In the genomic region with DNA sequence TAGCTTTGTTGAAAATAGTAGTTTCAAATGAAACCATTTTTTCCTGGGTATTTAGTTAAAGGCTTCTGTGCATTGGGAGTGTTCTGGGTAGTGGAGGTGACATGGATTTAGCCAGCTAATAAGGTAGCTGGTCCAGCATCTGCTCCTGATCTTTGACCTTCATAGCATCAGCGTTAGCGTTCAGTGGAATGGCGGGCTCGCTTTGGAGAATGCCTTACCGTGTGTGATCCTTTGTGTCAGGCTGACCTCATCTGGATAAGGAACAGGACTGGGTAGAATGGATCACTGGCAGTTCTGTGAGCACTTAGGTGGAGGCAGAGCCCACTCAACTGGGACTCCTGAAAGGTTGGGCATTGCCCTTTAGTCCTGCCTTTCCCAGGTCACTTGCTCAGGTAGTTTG, we compare ENCODE assay signal across 22 cellular contexts. TPM values are rescaled to one million over a fixed set of nuclear protein-coding genes. Genes with fewer than 3 reads are reported as not detected.
"Had no signal": no experiment of that assay in that cellular context is flagged by ENCODE, and none has a peak within 500 bp of the region (broad histone marks: within the 10 kb centered on the region; RNA-seq: fewer than 3 reads in every experiment).

No MANE protein-coding gene starts in this region.

- H3K27me3 Mint-ChIP-seq: activated B cell treated with CpG ODN at 0.5 μM for 24 hours; activated CD4-positive, alpha-beta T cell treated with anti-CD3 and anti-CD28 coated beads for 36 hours; activated naive CD8-positive, alpha-beta T cell; memory B cell; progenitor cell of endocrine pancreas; stimulated activated naive CD8-positive, alpha-beta T cell treated with anti-CD3 and anti-CD28 coated beads, Interleukin-15, amount 100 ng/mL, for 72 hours had no signal

- H3K27me3 ChIP-seq: adrenal gland, ascending aorta, esophagus squamous epithelium, heart left ventricle, tibial artery had no signal

- H3K4me3 ChIP-seq: adrenal gland, ascending aorta, esophagus squamous epithelium, heart left ventricle, tibial artery had no signal

- H3K9me3 Mint-ChIP-seq: activated B cell treated with CpG ODN at 0.5 μM for 24 hours; activated T-helper 1 cell treated with anti-CD3 and anti-CD28 coated beads, Interleukin-12 subunit alpha, Interleukin-12 subunit beta, Interleukin-2, Interleukin-4 antibody, amounts not matched to agents 30 ng/mL and 10 ng/mL and 1 ng/mL, durations not matched to agents 14 hours and 24 hours and 36 hours; memory B cell; stimulated activated naive CD8-positive, alpha-beta T cell treated with anti-CD3 and anti-CD28 coated beads, Interleukin-15, amount 100 ng/mL, for 72 hours had no signal

- DNase-seq: activated B cell treated with CpG ODN at 0.5 μM for 24 hours; activated CD4-positive, alpha-beta T cell treated with anti-CD3 and anti-CD28 coated beads for 36 hours; activated CD4-positive, alpha-beta T cell treated with anti-CD3 and anti-CD28 coated beads, Interleukin-2, amount 50 U/mL, for 4 hours; activated gamma-delta T cell treated with Interleukin-2 at 50 U/mL for 16 hours; adrenal gland; central memory CD4-positive, alpha-beta T cell; dermis blood vessel endothelial cell; effector CD8-positive, alpha-beta T cell; esophagus squamous epithelium; heart left ventricle; left cardiac atrium; retina; stimulated activated CD4-positive, alpha-beta T cell treated with anti-CD3 and anti-CD28 coated beads, Interleukin-4, amount 100 ng/mL, for 4 hours; stimulated activated naive CD8-positive, alpha-beta T cell treated with anti-CD3 and anti-CD28 coated beads, Interleukin-15, amount 100 ng/mL, for 72 hours; tibial artery had no signal

- H3K27ac Mint-ChIP-seq: activated B cell treated with CpG ODN at 0.5 μM for 24 hours; activated CD4-positive, alpha-beta T cell treated with anti-CD3 and anti-CD28 coated beads for 36 hours; activated T-helper 1 cell treated with anti-CD3 and anti-CD28 coated beads, Interleukin-12 subunit alpha, Interleukin-12 subunit beta, Interleukin-2, Interleukin-4 antibody, amounts not matched to agents 30 ng/mL and 10 ng/mL and 1 ng/mL, durations not matched to agents 14 hours and 24 hours and 36 hours; memory B cell; progenitor cell of endocrine pancreas; stimulated activated naive CD8-positive, alpha-beta T cell treated with anti-CD3 and anti-CD28 coated beads, Interleukin-15, amount 100 ng/mL, for 72 hours had no signal

- FAIRE-seq: islet of Langerhans had no signal

- H3K9me3 ChIP-seq: adrenal gland, ascending aorta, esophagus squamous epithelium, heart left ventricle, tibial artery had no signal

- ATAC-seq: activated CD4-positive, alpha-beta T cell treated with anti-CD3 and anti-CD28 coated beads for 36 hours; heart left ventricle; left cardiac atrium; stimulated activated naive CD8-positive, alpha-beta T cell treated with anti-CD3 and anti-CD28 coated beads, Interleukin-15, amount 100 ng/mL, for 72 hours had no signal

- H3K4me3 Mint-ChIP-seq: activated B cell treated with CpG ODN at 0.5 μM for 24 hours; activated CD4-positive, alpha-beta T cell treated with anti-CD3 and anti-CD28 coated beads for 36 hours; activated naive CD8-positive, alpha-beta T cell; activated T-helper 1 cell treated with anti-CD3 and anti-CD28 coated beads, Interleukin-12 subunit alpha, Interleukin-12 subunit beta, Interleukin-2, Interleukin-4 antibody, amounts not matched to agents 30 ng/mL and 10 ng/mL and 1 ng/mL, durations not matched to agents 14 hours and 24 hours and 36 hours; memory B cell; stimulated activated naive CD8-positive, alpha-beta T cell treated with anti-CD3 and anti-CD28 coated beads, Interleukin-15, amount 100 ng/mL, for 72 hours had no signal

- H3K27ac ChIP-seq: adrenal gland, ascending aorta, esophagus squamous epithelium, heart left ventricle, tibial artery had no signal

RNA-seq across cellular contexts. Expression of gene SMIM5, which starts 37.6 kb away (rescaled TPM):
- total RNA-seq: activated T-helper 1 cell treated with anti-CD3 and anti-CD28 coated beads, Interleukin-12 subunit alpha, Interleukin-12 subunit beta, Interleukin-2, Interleukin-4 antibody, amounts not matched to agents 30 ng/mL and 10 ng/mL and 1 ng/mL, durations not matched to agents 14 hours and 24 hours and 36 hours; ascending aorta; dermis blood vessel endothelial cell; osteoblast had no signal
